ENCODE assay signal across 8 cellular contexts in the genomic region with DNA sequence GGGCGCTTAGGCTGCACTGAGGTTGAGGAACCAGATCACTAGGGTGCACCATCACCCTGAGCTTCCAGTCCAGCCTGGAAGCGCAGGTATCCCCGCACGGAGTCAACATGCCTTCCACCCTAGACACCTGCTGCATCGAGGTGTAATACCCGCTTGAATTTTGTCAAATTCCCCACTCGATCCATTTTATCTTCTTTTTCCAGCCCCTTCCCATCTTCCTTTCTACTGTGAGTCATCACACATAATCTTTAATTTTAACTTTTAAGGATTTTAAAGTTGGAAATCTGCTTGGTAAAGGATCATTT. TPM values are rescaled to one million over a fixed set of nuclear protein-coding genes. Genes with fewer than 3 reads are reported as not detected.
A peak's percentile ranks its signal among the peaks of the same experiment; 100 is the strongest.
DNase-seq lines count a peak whose midpoint lies in the region; ATAC-seq and TF ChIP-seq lines count a peak whose summit lies in the region.

No MANE protein-coding gene starts in this region.

- in situ Hi-C loops in Panc1 (cut with HindIII; ENCODE audit: low pct_unique_long_range_greater_than_20kb, low sequenced_read_pairs) = no loop called here

- peak overlapping the region; percentile 96 for H3K27ac ChIP-seq in Panc1 (ENCODE audit: low read length)
- no peak overlapping the region for H3K27ac ChIP-seq in foreskin keratinocyte
- no peak overlapping the region for H3K27ac ChIP-seq in skeletal muscle tissue (ENCODE audit: low read depth, low read length)

- ATAC-seq in GM18508 (IDR thresholded peaks at IDR 0.05; ENCODE audit: insufficient read depth, unreplicated experiment) (peak; percentile 21), HG02571 (IDR thresholded peaks at IDR 0.05; ENCODE audit: unreplicated experiment) (peak; percentile 29), Panc1 (no peak), foreskin keratinocyte (no peak)

- POLR2A ChIA-PET in Panc1 (lab: Charles Lee) = interaction anchor here (0.5 to 0.8 kb wide), 3 partner anchors 84 to 110 kb away, joined by 3 to 20 read pairs (median 7); partner anchors contain the start of genes ABHD18, HSPA4L and MFSD8

- no peaks in the 10 kb centered on the region for H3K27me3 ChIP-seq in Panc1 (ENCODE audit: control insufficient read depth, insufficient read depth, low read length)
- no peaks in the 10 kb centered on the region for H3K27me3 ChIP-seq in foreskin keratinocyte
- no peaks in the 10 kb centered on the region for H3K27me3 ChIP-seq in skeletal muscle tissue (ENCODE audit: control insufficient read depth in 3 of 3, insufficient read depth in 3 of 3, low read length in 3 of 3)

- H3K4me3 ChIP-seq in Panc1 (ENCODE audit: low read depth in 2 of 2, low read length in 2 of 2) (peak overlapping the region; percentile 83 to 84), skeletal muscle tissue (ENCODE audit: low read length in 3 of 3) (peak overlapping the region; percentile 89 to 93 (median 89))

- intact Hi-C loops in Panc1 (cut with micrococcal nuclease; ENCODE audit: unreplicated experiment) = no loop called here

- no TSS peak for BruUV-seq in Panc1 (replicated peaks; lab: Mats Ljungman, UMichigan)

- peak overlapping the region; percentile 72 to 83 (median 80) for H3K9ac ChIP-seq in skeletal muscle tissue (ENCODE audit: low read depth in 1 of 3, low read length in 3 of 3)

- DNase-seq in Panc1 (ENCODE audit: low read depth, low spot score) = no peak
- DNase-seq in foreskin keratinocyte = peak in 1 of 2 donors; percentile 61
- no peak for DNase-seq in cerebellum (ENCODE audit: low spot score)
- no peak for DNase-seq in NCI-H146 (lab: John Stamatoyannopoulos, UW)
- DNase-seq in NCI-H1436 treated with DMSO at 0.1 percent for 48 hours (lab: John Stamatoyannopoulos, UW) = no peak

- no peaks in the 10 kb centered on the region; the same call in 1 of the 2 replicates for H3K4me1 ChIP-seq in Panc1 (ENCODE audit: control insufficient read depth, insufficient read depth, low read length)
- H3K4me1 ChIP-seq in foreskin keratinocyte = no peaks in the 10 kb centered on the region
- peaks cover 5 to 10% (median 7%) of the 10 kb centered on the region in 3 donors for H3K4me1 ChIP-seq in skeletal muscle tissue (ENCODE audit: control insufficient read depth in 3 of 3, insufficient read depth in 3 of 3, low read length in 3 of 3)

- CTCF ChIA-PET in Panc1 (lab: Charles Lee) = no interaction called here

- no peaks in the 10 kb centered on the region for H3K9me3 ChIP-seq in Panc1 (ENCODE audit: control insufficient read depth, insufficient read depth, low read depth, low read length)
- H3K9me3 ChIP-seq in skeletal muscle tissue (ENCODE audit: control insufficient read depth in 3 of 3, low read length in 3 of 3) = no peaks in the 10 kb centered on the region

- TF ChIP-seq CTCF in Panc1 (IDR thresholded peaks at IDR 0.05) (no peak), foreskin keratinocyte (conservative IDR thresholded peaks at IDR 0.05) (peak; percentile 44)

- H3K36me3 ChIP-seq in Panc1 (ENCODE audit: control insufficient read depth, insufficient read depth, low read length) (peaks cover 16% of the 10 kb centered on the region), skeletal muscle tissue (ENCODE audit: control insufficient read depth in 3 of 3, insufficient read depth in 3 of 3, low read length in 3 of 3) (no peaks in the 10 kb centered on the region)

RNA-seq across cellular contexts. Expression of gene PLK4, which starts 0.8 kb away (rescaled TPM):
- total RNA-seq in Panc1 (2021; ENCODE audit: unreplicated experiment) (21.4 TPM), foreskin keratinocyte (29.1 and 34.7 TPM in 2 replicates), skeletal muscle tissue (5.7 TPM), cerebellum (20.9 TPM)
- polyA plus RNA-seq in Panc1 (2012; ENCODE audit: insufficient read length) = 7.8 TPM
- 10.5 and 17.1 TPM in 2 replicates for polyA plus RNA-seq in foreskin keratinocyte

Comparison
In these comparisons a context has a peak if more than half of its experiments do, and no peak if none do; other contexts are left out.
1. ATAC-seq: peak in GM18508 (single experiment) and HG02571 (single experiment); none in Panc1 (single experiment) and foreskin keratinocyte (single experiment).